ENCODE assay signal across 1 cellular context in genomic region chr16:57386381-57386951, GRCh38.
TF ChIP-seq lines count a peak whose summit lies in the region.

No MANE protein-coding gene starts in this region.

TF ChIP-seq in HepG2, 621 proteins besides CTCF, POLR2A, EP300 and RAD21:
- TF ChIP-seq, protein P1, sequence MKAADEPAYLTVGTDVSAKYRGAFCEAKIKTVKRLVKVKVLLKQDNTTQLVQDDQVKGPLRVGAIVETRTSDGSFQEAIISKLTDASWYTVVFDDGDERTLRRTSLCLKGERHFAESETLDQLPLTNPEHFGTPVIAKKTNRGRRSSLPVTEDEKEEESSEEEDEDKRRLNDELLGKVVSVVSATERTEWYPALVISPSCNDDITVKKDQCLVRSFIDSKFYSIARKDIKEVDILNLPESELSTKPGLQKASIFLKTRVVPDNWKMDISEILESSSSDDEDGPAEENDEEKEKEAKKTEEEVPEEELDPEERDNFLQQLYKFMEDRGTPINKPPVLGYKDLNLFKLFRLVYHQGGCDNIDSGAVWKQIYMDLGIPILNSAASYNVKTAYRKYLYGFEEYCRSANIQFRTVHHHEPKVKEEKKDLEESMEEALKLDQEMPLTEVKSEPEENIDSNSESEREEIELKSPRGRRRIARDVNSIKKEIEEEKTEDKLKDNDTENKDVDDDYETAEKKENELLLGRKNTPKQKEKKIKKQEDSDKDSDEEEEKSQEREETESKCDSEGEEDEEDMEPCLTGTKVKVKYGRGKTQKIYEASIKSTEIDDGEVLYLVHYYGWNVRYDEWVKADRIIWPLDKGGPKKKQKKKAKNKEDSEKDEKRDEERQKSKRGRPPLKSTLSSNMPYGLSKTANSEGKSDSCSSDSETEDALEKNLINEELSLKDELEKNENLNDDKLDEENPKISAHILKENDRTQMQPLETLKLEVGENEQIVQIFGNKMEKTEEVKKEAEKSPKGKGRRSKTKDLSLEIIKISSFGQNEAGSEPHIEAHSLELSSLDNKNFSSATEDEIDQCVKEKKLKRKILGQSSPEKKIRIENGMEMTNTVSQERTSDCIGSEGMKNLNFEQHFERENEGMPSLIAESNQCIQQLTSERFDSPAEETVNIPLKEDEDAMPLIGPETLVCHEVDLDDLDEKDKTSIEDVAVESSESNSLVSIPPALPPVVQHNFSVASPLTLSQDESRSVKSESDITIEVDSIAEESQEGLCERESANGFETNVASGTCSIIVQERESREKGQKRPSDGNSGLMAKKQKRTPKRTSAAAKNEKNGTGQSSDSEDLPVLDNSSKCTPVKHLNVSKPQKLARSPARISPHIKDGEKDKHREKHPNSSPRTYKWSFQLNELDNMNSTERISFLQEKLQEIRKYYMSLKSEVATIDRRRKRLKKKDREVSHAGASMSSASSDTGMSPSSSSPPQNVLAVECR (CRISPR knock-in tag; IDR thresholded peaks at IDR 0.05; ENCODE audit: borderline replicate concordance): no peak
- TF ChIP-seq ZNF775 (CRISPR knock-in tag; IDR thresholded peaks at IDR 0.05; ENCODE audit: borderline replicate concordance): no peak
- TF ChIP-seq PAWR (CRISPR knock-in tag; IDR thresholded peaks at IDR 0.05; ENCODE audit: borderline replicate concordance): no peak
- TF ChIP-seq JUNB (CRISPR knock-in tag; IDR thresholded peaks at IDR 0.05; ENCODE audit: borderline replicate concordance): no peak
- no peak for TF ChIP-seq ZNF446 (CRISPR knock-in tag; IDR thresholded peaks at IDR 0.05)
- TF ChIP-seq ZNF747 (CRISPR knock-in tag; IDR thresholded peaks at IDR 0.05; ENCODE audit: borderline replicate concordance): no peak
- TF ChIP-seq ZNF781 (CRISPR knock-in tag; IDR thresholded peaks at IDR 0.05; ENCODE audit: borderline replicate concordance, not compliant biosample characterization): no peak
- no peak for TF ChIP-seq ZNF713 (CRISPR knock-in tag; IDR thresholded peaks at IDR 0.05)
- no peak for TF ChIP-seq ZNF44 (CRISPR knock-in tag; IDR thresholded peaks at IDR 0.05)
- no peak for TF ChIP-seq ZSCAN25 (CRISPR knock-in tag; IDR thresholded peaks at IDR 0.05)
- TF ChIP-seq SIN3A (IDR thresholded peaks at IDR 0.05; ENCODE audit: borderline replicate concordance, low read depth, low read length): no peak
- no peak for TF ChIP-seq ZFP82 (CRISPR knock-in tag; IDR thresholded peaks at IDR 0.05; ENCODE audit: borderline replicate concordance)
- TF ChIP-seq TBX3 (IDR thresholded peaks at IDR 0.05; ENCODE audit: borderline replicate concordance): no peak
- no peak for TF ChIP-seq HMG20B (CRISPR knock-in tag; conservative IDR thresholded peaks at IDR 0.05)
- TF ChIP-seq ZNF75D (CRISPR knock-in tag; IDR thresholded peaks at IDR 0.05; ENCODE audit: borderline replicate concordance): no peak
- TF ChIP-seq IRX3 (CRISPR knock-in tag; IDR thresholded peaks at IDR 0.05; ENCODE audit: borderline replicate concordance, low read depth): no peak
